ENCODE assay signal across 2 cellular contexts in genomic region chr11:66359662-66360087, GRCh38.
TF ChIP-seq lines count a peak whose summit lies in the region.

No MANE protein-coding gene starts in this region.

TF ChIP-seq in WTC11, 78 proteins besides CTCF, POLR2A, EP300 and RAD21:
- no peak for TF ChIP-seq ZNF232 (CRISPR knock-in tag; IDR thresholded peaks at IDR 0.05)
- no peak for TF ChIP-seq ZSCAN18 (CRISPR knock-in tag; IDR thresholded peaks at IDR 0.05)
- TF ChIP-seq NFYB (CRISPR knock-in tag; conservative IDR thresholded peaks at IDR 0.05; ENCODE audit: low read depth): peak; percentile 51; the same call in 1 of the 2 replicates
- no peak for TF ChIP-seq ZNF425 (CRISPR knock-in tag; conservative IDR thresholded peaks at IDR 0.05)
- TF ChIP-seq ELF4 (CRISPR knock-in tag; IDR thresholded peaks at IDR 0.05; ENCODE audit: low read depth): no peak
- no peak for TF ChIP-seq E2F5 (CRISPR knock-in tag; IDR thresholded peaks at IDR 0.05)
- no peak for TF ChIP-seq USF1 (CRISPR knock-in tag; IDR thresholded peaks at IDR 0.05)
- TF ChIP-seq CBFB (CRISPR knock-in tag; IDR thresholded peaks at IDR 0.05; ENCODE audit: low read depth): no peak
- peak; percentile 66; the same call in 1 of the 2 replicates for TF ChIP-seq ZNF671 (CRISPR knock-in tag; IDR thresholded peaks at IDR 0.05)
- no peak for TF ChIP-seq STAT6 (CRISPR knock-in tag; conservative IDR thresholded peaks at IDR 0.05; ENCODE audit: low read depth)
- no peak for TF ChIP-seq SP1 (CRISPR knock-in tag; conservative IDR thresholded peaks at IDR 0.05)

TF ChIP-seq in HepG2, 621 proteins besides CTCF, POLR2A, EP300 and RAD21:
- TF ChIP-seq ZNF746 (CRISPR knock-in tag; IDR thresholded peaks at IDR 0.05): no peak
- TF ChIP-seq AGO2 (optimal IDR thresholded peaks at IDR 0.05; ENCODE audit: low read depth, low read length): peak; percentile 7
- TF ChIP-seq STAG1 (CRISPR knock-in tag; IDR thresholded peaks at IDR 0.05): no peak
- no peak for TF ChIP-seq FOXO1 (CRISPR knock-in tag; IDR thresholded peaks at IDR 0.05)
- no peak for TF ChIP-seq NFATC3 (CRISPR knock-in tag; IDR thresholded peaks at IDR 0.05)
- TF ChIP-seq SNAPC4 (CRISPR knock-in tag; IDR thresholded peaks at IDR 0.05): no peak
- TF ChIP-seq ZNF331 (CRISPR knock-in tag; IDR thresholded peaks at IDR 0.05): no peak
- TF ChIP-seq NR2F6 (IDR thresholded peaks at IDR 0.05): peak; percentile 74
- TF ChIP-seq NR2F6 (CRISPR knock-in tag; IDR thresholded peaks at IDR 0.05): 0 out of 2 replicates have a peak, but pooled peaks have one; percentile 37
- TF ChIP-seq NR2F1 (CRISPR knock-in tag; IDR thresholded peaks at IDR 0.05): 0 out of 4 replicates have a peak, but pooled peaks of 1 of the 2 experiments have one; percentile 14
- TF ChIP-seq KLF9 (CRISPR knock-in tag; IDR thresholded peaks at IDR 0.05; ENCODE audit: low read depth): no peak
- no peak for TF ChIP-seq MAZ (IDR thresholded peaks at IDR 0.05; ENCODE audit: borderline replicate concordance, low read depth, low read length)
- no peak for TF ChIP-seq MAZ (CRISPR knock-in tag; IDR thresholded peaks at IDR 0.05; ENCODE audit: low read depth)
- TF ChIP-seq ZNF281 (CRISPR knock-in tag; IDR thresholded peaks at IDR 0.05; ENCODE audit: borderline replicate concordance): peak; percentile 26; the same call in 1 of the 2 replicates
- TF ChIP-seq RXRA (CRISPR knock-in tag; IDR thresholded peaks at IDR 0.05): peak; percentile 15; the same call in 1 of the 2 replicates
- 0 out of 2 replicates have a peak, but pooled peaks have one; percentile 29 for TF ChIP-seq NFYC (CRISPR knock-in tag; IDR thresholded peaks at IDR 0.05)
- peak; percentile 51; the same call in 1 of the 2 replicates for TF ChIP-seq RARA (CRISPR knock-in tag; IDR thresholded peaks at IDR 0.05)
